ENCODE assay signal across 32 cellular contexts in the genomic region with DNA sequence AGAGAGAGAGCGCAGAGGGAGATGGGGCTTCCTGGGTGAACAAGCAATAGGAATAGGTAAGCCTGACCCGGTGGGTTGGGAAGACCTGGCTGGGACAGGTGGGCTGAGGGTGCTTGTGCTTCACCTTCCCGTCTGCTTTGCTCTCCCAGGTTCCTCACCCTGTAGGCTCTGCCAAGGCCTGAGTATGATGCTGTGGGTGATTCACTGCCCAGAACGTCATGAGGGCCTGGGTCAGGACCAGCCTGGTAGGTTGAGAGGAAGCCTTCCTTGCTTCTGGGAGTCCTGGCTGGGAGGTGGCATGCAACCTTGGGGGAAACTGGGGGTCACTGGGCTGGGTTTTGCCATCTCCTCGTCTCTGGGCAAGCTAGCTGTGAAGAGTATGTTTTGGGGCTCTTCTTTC.
DNase-seq lines count a peak whose midpoint lies in the region; ATAC-seq and TF ChIP-seq lines count a peak whose summit lies in the region.
"Had no signal": no experiment of that assay in that cellular context is flagged by ENCODE, and none has a peak within 500 bp of the region (broad histone marks: within the 10 kb centered on the region; RNA-seq: fewer than 3 reads in every experiment).

No MANE protein-coding gene starts in this region.

- DNase-seq in GM23248, result peak; percentile 74
- peak; percentile 19 for DNase-seq in adipocyte (ENCODE audit: low read depth)
- no peak for DNase-seq in hepatocyte (ENCODE audit: low spot score)
- DNase-seq in smooth muscle cell (lab: John Stamatoyannopoulos, UW; ENCODE audit: unreplicated experiment), result no peak
- no peak for DNase-seq in coronary artery (ENCODE audit: low spot score)
- no peak for DNase-seq in A172 (ENCODE audit: low spot score)
- DNase-seq: ACHN; activated CD4-positive, alpha-beta T cell treated with anti-CD3 and anti-CD28 coated beads, Interleukin-2, amount 10 ng/mL, durations not matched to agents 24 days and 14 days; activated effector memory CD4-positive, alpha-beta T cell treated with anti-CD3 and anti-CD28 coated beads, Interleukin-2, amount 50 U/mL, for 16 hours; activated naive CD8-positive, alpha-beta T cell treated with anti-CD3 and anti-CD28 coated beads, Interleukin-2, amount 10 ng/mL, durations not matched to agents 7 days and 5 days; colonic mucosa; DMS153; effector CD8-positive, alpha-beta T cell; erythroblast; gastrocnemius medialis; Karpas-422; left cardiac atrium; NCI-H146; NCI-H2107; NCI-H748 treated with DMSO at 0.1 percent for 48 hours; Peyer's patch; right lobe of liver; stimulated activated CD8-positive, alpha-beta memory T cell treated with anti-CD3 and anti-CD28 coated beads, Interleukin-4, amount 100 ng/mL, for 48 hours; T-helper 9 cell; testis; WERI-Rb-1 had no signal

- H3K9me3 ChIP-seq in GM23248 (ENCODE audit: low read depth), result no peaks in the 10 kb centered on the region
- peaks cover 9% of the 10 kb centered on the region for H3K9me3 ChIP-seq in adipocyte (ENCODE audit: control insufficient read depth, low read length)
- no peaks in the 10 kb centered on the region for H3K9me3 ChIP-seq in hepatocyte (ENCODE audit: low read depth)
- H3K9me3 ChIP-seq in smooth muscle cell (replicated peaks; ENCODE audit: low read depth), result peaks cover 6% of the 10 kb centered on the region
- H3K9me3 ChIP-seq: colonic mucosa, gastrocnemius medialis, prostate gland, right lobe of liver, testis had no signal

- H3K4me1 ChIP-seq in GM23248 (ENCODE audit: insufficient read depth) (peaks cover 26% of the 10 kb centered on the region), adipocyte (ENCODE audit: control insufficient read depth, insufficient read depth, low read length) (peaks cover 18% of the 10 kb centered on the region), hepatocyte (ENCODE audit: insufficient read depth) (peaks cover 31% of the 10 kb centered on the region), smooth muscle cell (ENCODE audit: low read depth) (no peaks in the 10 kb centered on the region)
- H3K4me1 ChIP-seq: colonic mucosa, gastrocnemius medialis, Peyer's patch, right lobe of liver had no signal

- peak overlapping the region; percentile 51 for H3K4me2 ChIP-seq in GM23248 (ENCODE audit: unreplicated experiment)
- no peak overlapping the region for H3K4me2 ChIP-seq in hepatocyte
- peak overlapping the region; percentile 22 for H3K4me2 ChIP-seq in smooth muscle cell

- H2AFZ ChIP-seq in GM23248 (no peak overlapping the region), hepatocyte (no peak overlapping the region), smooth muscle cell (ENCODE audit: low read depth) (no peak overlapping the region)

- WGBS in GM23248 (ENCODE audit: low coverage in 1 of 2, low lambda C conversion rate in 2 of 2, missing lambda C conversion rate in 2 of 2), 2 experiments, result 62 to 71% methylated on average over 5 of the region's 5 CpGs
- WGBS in hepatocyte (ENCODE audit: low lambda C conversion rate, missing lambda C conversion rate), result 83% methylated on average over 5 of the region's 5 CpGs
- 85% methylated on average over 5 of the region's 5 CpGs for WGBS in smooth muscle cell (ENCODE audit: low lambda C conversion rate)

- H3K9me2 ChIP-seq in GM23248 (ENCODE audit: insufficient read depth), result no peaks in the 10 kb centered on the region
- H3K9me2 ChIP-seq in hepatocyte (replicated peaks; ENCODE audit: insufficient read depth), result no peaks in the 10 kb centered on the region

- no peaks in the 10 kb centered on the region for H3K27me3 ChIP-seq in GM23248 (replicated peaks; ENCODE audit: insufficient read depth)
- H3K27me3 ChIP-seq in adipocyte (replicated peaks; ENCODE audit: control insufficient read depth, insufficient read depth, low read length), result no peaks in the 10 kb centered on the region
- H3K27me3 ChIP-seq in hepatocyte, result no peaks in the 10 kb centered on the region
- no peaks in the 10 kb centered on the region for H3K27me3 ChIP-seq in smooth muscle cell (ENCODE audit: low read depth)
- H3K27me3 ChIP-seq: ascending aorta, colonic mucosa, gastrocnemius medialis, Peyer's patch, right lobe of liver, testis had no signal

- H3K9ac ChIP-seq in GM23248 (peak overlapping the region; percentile 18), adipocyte (ENCODE audit: low read length) (no peak overlapping the region), smooth muscle cell (ENCODE audit: low read depth) (no peak overlapping the region)

- H3K4me3 ChIP-seq in GM23248, result no peak overlapping the region
- no peak overlapping the region for H3K4me3 ChIP-seq in adipocyte (ENCODE audit: low read length)
- H3K4me3 ChIP-seq in hepatocyte, result no peak overlapping the region
- H3K4me3 ChIP-seq in smooth muscle cell, result no peak overlapping the region
- H3K4me3 ChIP-seq in coronary artery, result no peak overlapping the region
- H3K4me3 ChIP-seq: ascending aorta, colonic mucosa, gastrocnemius medialis, Peyer's patch, prostate gland, right lobe of liver, testis had no signal

- H3K79me2 ChIP-seq in GM23248 (ENCODE audit: insufficient read depth) (no peaks in the 10 kb centered on the region), hepatocyte (no peaks in the 10 kb centered on the region), smooth muscle cell (ENCODE audit: low read depth) (no peaks in the 10 kb centered on the region)

- ATAC-seq in GM18873 (IDR thresholded peaks at IDR 0.05; ENCODE audit: low FRiP score, unreplicated experiment), result no peak
- no peak for ATAC-seq in GM19455 (IDR thresholded peaks at IDR 0.05; ENCODE audit: unreplicated experiment)
- ATAC-seq: HCT116, HepG2 had no signal

- H3K36me3 ChIP-seq in GM23248 (ENCODE audit: low read depth) (no peaks in the 10 kb centered on the region), adipocyte (ENCODE audit: control insufficient read depth, insufficient read depth, low read length, severe bottlenecking) (no peaks in the 10 kb centered on the region), hepatocyte (replicated peaks; ENCODE audit: insufficient read depth, low read depth) (no peaks in the 10 kb centered on the region), smooth muscle cell (ENCODE audit: low read depth) (no peaks in the 10 kb centered on the region)
- H3K36me3 ChIP-seq: ascending aorta, colonic mucosa, gastrocnemius medialis, Peyer's patch, prostate gland, right lobe of liver, WERI-Rb-1 had no signal

- no peaks in the 10 kb centered on the region for H4K20me1 ChIP-seq in GM23248 (ENCODE audit: insufficient read depth)
- H4K20me1 ChIP-seq in hepatocyte (ENCODE audit: insufficient read depth, poor library complexity, severe bottlenecking), result no peaks in the 10 kb centered on the region
- no peaks in the 10 kb centered on the region for H4K20me1 ChIP-seq in smooth muscle cell (ENCODE audit: low read depth)

- TF ChIP-seq CTCF in hepatocyte (IDR thresholded peaks at IDR 0.05; ENCODE audit: poor library complexity) (no peak), smooth muscle cell (IDR thresholded peaks at IDR 0.05; ENCODE audit: borderline replicate concordance, insufficient read depth, poor library complexity, severe bottlenecking) (no peak), coronary artery (IDR thresholded peaks at IDR 0.05) (no peak)

- H3F3A ChIP-seq in GM23248 (ENCODE audit: insufficient read depth), result peaks cover 27% of the 10 kb centered on the region
- H3F3A ChIP-seq in smooth muscle cell (ENCODE audit: low read depth), result peaks cover 8% of the 10 kb centered on the region

- H3K27ac ChIP-seq in GM23248 (peak overlapping the region; percentile 78), hepatocyte (peak overlapping the region; percentile 66), smooth muscle cell (ENCODE audit: low read depth) (no peak overlapping the region), coronary artery (no peak overlapping the region)
- H3K27ac ChIP-seq: ascending aorta, colonic mucosa, gastrocnemius medialis, Peyer's patch, right lobe of liver, testis, WERI-Rb-1 had no signal

- in situ Hi-C loops in GM23248 (cut with MboI), result no loop called here

Comparison
In these comparisons a context has a peak if more than half of its experiments do, and no peak if none do; other contexts are left out.
1. DNase-seq: peak in GM23248 (single experiment) and adipocyte (single experiment); none in hepatocyte (single experiment), smooth muscle cell (single experiment), coronary artery (single experiment) and A172 (single experiment).
2. H3K27ac ChIP-seq: peak in GM23248 (single experiment) and hepatocyte (single experiment); none in smooth muscle cell (single experiment) and coronary artery (0 of 2).